1 cellular context compared by ENCODE assay signal in genomic region chr2:68336192-68336591, GRCh38.
TF ChIP-seq lines count a peak whose summit lies in the region.

No MANE protein-coding gene starts in this region.

TF ChIP-seq in GM23338, 12 proteins besides CTCF, POLR2A, EP300 and RAD21 (continued from another document):
- TF ChIP-seq, protein P1, sequence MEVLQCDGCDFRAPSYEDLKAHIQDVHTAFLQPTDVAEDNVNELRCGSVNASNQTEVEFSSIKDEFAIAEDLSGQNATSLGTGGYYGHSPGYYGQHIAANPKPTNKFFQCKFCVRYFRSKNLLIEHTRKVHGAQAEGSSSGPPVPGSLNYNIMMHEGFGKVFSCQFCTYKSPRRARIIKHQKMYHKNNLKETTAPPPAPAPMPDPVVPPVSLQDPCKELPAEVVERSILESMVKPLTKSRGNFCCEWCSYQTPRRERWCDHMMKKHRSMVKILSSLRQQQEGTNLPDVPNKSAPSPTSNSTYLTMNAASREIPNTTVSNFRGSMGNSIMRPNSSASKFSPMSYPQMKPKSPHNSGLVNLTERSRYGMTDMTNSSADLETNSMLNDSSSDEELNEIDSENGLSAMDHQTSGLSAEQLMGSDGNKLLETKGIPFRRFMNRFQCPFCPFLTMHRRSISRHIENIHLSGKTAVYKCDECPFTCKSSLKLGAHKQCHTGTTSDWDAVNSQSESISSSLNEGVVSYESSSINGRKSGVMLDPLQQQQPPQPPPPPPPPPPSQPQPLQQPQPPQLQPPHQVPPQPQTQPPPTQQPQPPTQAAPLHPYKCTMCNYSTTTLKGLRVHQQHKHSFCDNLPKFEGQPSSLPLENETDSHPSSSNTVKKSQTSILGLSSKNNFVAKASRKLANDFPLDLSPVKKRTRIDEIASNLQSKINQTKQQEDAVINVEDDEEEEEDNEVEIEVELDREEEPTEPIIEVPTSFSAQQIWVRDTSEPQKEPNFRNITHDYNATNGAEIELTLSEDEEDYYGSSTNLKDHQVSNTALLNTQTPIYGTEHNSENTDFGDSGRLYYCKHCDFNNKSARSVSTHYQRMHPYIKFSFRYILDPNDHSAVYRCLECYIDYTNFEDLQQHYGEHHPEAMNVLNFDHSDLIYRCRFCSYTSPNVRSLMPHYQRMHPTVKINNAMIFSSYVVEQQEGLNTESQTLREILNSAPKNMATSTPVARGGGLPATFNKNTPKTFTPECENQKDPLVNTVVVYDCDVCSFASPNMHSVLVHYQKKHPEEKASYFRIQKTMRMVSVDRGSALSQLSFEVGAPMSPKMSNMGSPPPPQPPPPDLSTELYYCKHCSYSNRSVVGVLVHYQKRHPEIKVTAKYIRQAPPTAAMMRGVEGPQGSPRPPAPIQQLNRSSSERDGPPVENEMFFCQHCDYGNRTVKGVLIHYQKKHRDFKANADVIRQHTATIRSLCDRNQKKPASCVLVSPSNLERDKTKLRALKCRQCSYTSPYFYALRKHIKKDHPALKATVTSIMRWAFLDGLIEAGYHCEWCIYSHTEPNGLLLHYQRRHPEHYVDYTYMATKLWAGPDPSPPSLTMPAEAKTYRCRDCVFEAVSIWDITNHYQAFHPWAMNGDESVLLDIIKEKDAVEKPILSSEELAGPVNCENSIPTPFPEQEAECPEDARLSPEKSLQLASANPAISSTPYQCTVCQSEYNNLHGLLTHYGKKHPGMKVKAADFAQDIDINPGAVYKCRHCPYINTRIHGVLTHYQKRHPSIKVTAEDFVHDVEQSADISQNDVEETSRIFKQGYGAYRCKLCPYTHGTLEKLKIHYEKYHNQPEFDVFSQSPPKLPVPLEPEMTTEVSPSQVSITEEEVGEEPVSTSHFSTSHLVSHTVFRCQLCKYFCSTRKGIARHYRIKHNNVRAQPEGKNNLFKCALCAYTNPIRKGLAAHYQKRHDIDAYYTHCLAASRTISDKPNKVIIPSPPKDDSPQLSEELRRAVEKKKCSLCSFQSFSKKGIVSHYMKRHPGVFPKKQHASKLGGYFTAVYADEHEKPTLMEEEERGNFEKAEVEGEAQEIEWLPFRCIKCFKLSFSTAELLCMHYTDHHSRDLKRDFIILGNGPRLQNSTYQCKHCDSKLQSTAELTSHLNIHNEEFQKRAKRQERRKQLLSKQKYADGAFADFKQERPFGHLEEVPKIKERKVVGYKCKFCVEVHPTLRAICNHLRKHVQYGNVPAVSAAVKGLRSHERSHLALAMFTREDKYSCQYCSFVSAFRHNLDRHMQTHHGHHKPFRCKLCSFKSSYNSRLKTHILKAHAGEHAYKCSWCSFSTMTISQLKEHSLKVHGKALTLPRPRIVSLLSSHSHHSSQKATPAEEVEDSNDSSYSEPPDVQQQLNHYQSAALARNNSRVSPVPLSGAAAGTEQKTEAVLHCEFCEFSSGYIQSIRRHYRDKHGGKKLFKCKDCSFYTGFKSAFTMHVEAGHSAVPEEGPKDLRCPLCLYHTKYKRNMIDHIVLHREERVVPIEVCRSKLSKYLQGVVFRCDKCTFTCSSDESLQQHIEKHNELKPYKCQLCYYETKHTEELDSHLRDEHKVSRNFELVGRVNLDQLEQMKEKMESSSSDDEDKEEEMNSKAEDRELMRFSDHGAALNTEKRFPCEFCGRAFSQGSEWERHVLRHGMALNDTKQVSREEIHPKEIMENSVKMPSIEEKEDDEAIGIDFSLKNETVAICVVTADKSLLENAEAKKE (CRISPR knock-in tag; IDR thresholded peaks at IDR 0.05), result no peak
- no peak for TF ChIP-seq REST (IDR thresholded peaks at IDR 0.05; ENCODE audit: unreplicated experiment)
- TF ChIP-seq NANOG (IDR thresholded peaks at IDR 0.05; ENCODE audit: borderline replicate concordance), result no peak
- no peak for TF ChIP-seq POLR2AphosphoS5 (IDR thresholded peaks at IDR 0.05; ENCODE audit: low read depth)
- TF ChIP-seq, protein P2, sequence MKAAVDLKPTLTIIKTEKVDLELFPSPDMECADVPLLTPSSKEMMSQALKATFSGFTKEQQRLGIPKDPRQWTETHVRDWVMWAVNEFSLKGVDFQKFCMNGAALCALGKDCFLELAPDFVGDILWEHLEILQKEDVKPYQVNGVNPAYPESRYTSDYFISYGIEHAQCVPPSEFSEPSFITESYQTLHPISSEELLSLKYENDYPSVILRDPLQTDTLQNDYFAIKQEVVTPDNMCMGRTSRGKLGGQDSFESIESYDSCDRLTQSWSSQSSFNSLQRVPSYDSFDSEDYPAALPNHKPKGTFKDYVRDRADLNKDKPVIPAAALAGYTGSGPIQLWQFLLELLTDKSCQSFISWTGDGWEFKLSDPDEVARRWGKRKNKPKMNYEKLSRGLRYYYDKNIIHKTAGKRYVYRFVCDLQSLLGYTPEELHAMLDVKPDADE (IDR thresholded peaks at IDR 0.05), result no peak
- TF ChIP-seq JUNB (IDR thresholded peaks at IDR 0.05; ENCODE audit: unreplicated experiment), result no peak
- TF ChIP-seq ZNF114 (CRISPR knock-in tag; IDR thresholded peaks at IDR 0.05), result no peak
- TF ChIP-seq CREB1 (CRISPR knock-in tag; IDR thresholded peaks at IDR 0.05; ENCODE audit: low read depth), result no peak
- no peak for TF ChIP-seq EZH2 (IDR thresholded peaks at IDR 0.05; ENCODE audit: low read depth, unreplicated experiment)
- TF ChIP-seq ZNF331 (CRISPR knock-in tag; IDR thresholded peaks at IDR 0.05; ENCODE audit: low read depth), result no peak
- TF ChIP-seq EZH2phosphoT487 (IDR thresholded peaks at IDR 0.05; ENCODE audit: unreplicated experiment), result no peak
